Comparison of ENCODE assay signal across 8 cellular contexts in genomic region chr4:70687821-70688794, GRCh38. TPM values are rescaled to one million over a fixed set of nuclear protein-coding genes. Genes with fewer than 3 reads are reported as not detected.
DNase-seq lines count a peak whose midpoint lies in the region; ATAC-seq, FAIRE-seq and TF ChIP-seq lines count a peak whose summit lies in the region.

Gene UTP3, plus strand, starts transcription at chr4:70688532. Its CDS starts 146 bp downstream, at chr4:70688678.

- ATAC-seq in HG03442 (IDR thresholded peaks at IDR 0.05; ENCODE audit: unreplicated experiment), result peak; percentile 93

- peak within 1 kb of the TSS; percentile 100 for H3K4me3 ChIP-seq in BE2C (ENCODE audit: low read depth, low read length)

- TF ChIP-seq CTCF in BE2C (IDR thresholded peaks at IDR 0.05; ENCODE audit: low read depth, low read length), result peak; percentile 96

- DNase-seq in BE2C (peak; percentile 96), NCI-H524 (lab: John Stamatoyannopoulos, UW) (peak; percentile 96 to 99), kidney tubule cell (ENCODE audit: low spot score) (peak; percentile 99)
- peak; percentile 92 to 93 for DNase-seq in activated CD4-positive, alpha-beta T cell treated with anti-CD3 and anti-CD28 coated beads for 4 hours
- DNase-seq in stimulated activated CD4-positive, alpha-beta T cell treated with anti-CD3 and anti-CD28 coated beads, Interleukin-1b, Interleukin-23, amount 100 ng/mL, for 4 hours (ENCODE audit: low read depth in 2 of 2), result peak; percentile 92 to 93

- no peaks in the 10 kb centered on the region for H3K27me3 ChIP-seq in BE2C

- H3K36me3 ChIP-seq in BE2C, result peaks cover 12% of the 10 kb centered on the region

- no peaks in the 10 kb centered on the region for H3K9me3 ChIP-seq in BE2C

- peak; percentile 82 for TF ChIP-seq POLR2A in GM19193 (IDR thresholded peaks at IDR 0.05; ENCODE audit: extremely low read depth, insufficient read depth, insufficient read length)

- FAIRE-seq in colon (lab: Jason Lieb, UNC), result peak; percentile 53

- no peaks in the 10 kb centered on the region for H3K4me1 ChIP-seq in BE2C

RNA-seq across cellular contexts. Expression of gene UTP3, which starts in this region (rescaled TPM):
- polyA plus RNA-seq in BE2C (2012; ENCODE audit: insufficient read depth, insufficient read length, low read depth), result 78.0 TPM

Comparison
In these comparisons a context has a peak if more than half of its experiments do, and no peak if none do; other contexts are left out.
1. Peak in every context shown above with its lines: DNase-seq, ATAC-seq and H3K4me3 ChIP-seq.